In the genomic region with DNA sequence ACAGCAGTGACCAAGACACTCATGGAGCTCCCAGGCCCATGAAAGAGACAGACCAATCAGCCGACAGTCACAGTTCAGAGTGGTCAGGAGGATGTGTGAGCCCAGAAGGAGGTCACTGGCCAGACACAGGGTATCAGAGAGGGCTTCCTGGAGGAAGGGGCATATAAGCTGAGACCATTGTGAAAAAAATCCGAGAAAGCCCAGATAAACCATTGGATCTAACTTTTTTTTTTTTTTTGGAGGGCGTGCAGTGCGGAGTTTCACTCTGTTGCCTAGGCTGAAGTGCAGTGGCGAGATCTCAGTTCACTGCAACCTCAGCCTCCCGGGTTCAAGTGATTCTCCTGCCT, we compare ENCODE assay signal across 2 cellular contexts.
TF ChIP-seq lines count a peak whose summit lies in the region.

No MANE protein-coding gene starts in this region.

TF ChIP-seq in IMR-90, 13 proteins besides CTCF, POLR2A, EP300 and RAD21:
- no peak for TF ChIP-seq MAZ (IDR thresholded peaks at IDR 0.05; ENCODE audit: borderline replicate concordance, low read depth, low read length)
- TF ChIP-seq, protein P1, sequence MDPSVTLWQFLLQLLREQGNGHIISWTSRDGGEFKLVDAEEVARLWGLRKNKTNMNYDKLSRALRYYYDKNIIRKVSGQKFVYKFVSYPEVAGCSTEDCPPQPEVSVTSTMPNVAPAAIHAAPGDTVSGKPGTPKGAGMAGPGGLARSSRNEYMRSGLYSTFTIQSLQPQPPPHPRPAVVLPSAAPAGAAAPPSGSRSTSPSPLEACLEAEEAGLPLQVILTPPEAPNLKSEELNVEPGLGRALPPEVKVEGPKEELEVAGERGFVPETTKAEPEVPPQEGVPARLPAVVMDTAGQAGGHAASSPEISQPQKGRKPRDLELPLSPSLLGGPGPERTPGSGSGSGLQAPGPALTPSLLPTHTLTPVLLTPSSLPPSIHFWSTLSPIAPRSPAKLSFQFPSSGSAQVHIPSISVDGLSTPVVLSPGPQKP (IDR thresholded peaks at IDR 0.05; ENCODE audit: borderline replicate concordance, low read depth, low read length), result no peak
- TF ChIP-seq CHD1 (IDR thresholded peaks at IDR 0.05; ENCODE audit: low read depth, low read length), result no peak
- TF ChIP-seq NFE2L2 (IDR thresholded peaks at IDR 0.05; ENCODE audit: low read depth, low read length), result no peak
- no peak for TF ChIP-seq FOS (IDR thresholded peaks at IDR 0.05; ENCODE audit: low read depth, low read length)
- no peak for TF ChIP-seq RCOR1 (IDR thresholded peaks at IDR 0.05; ENCODE audit: insufficient replicate concordance, low read length)
- TF ChIP-seq CEBPB (IDR thresholded peaks at IDR 0.05; ENCODE audit: low read depth, low read length), result no peak
- TF ChIP-seq MAFK (IDR thresholded peaks at IDR 0.05; ENCODE audit: low read depth, low read length), result no peak
- no peak for TF ChIP-seq RFX5 (IDR thresholded peaks at IDR 0.05; ENCODE audit: low read depth, low read length)
- no peak for TF ChIP-seq MXI1 (IDR thresholded peaks at IDR 0.05; ENCODE audit: borderline replicate concordance, low read depth, low read length)

TF ChIP-seq in liver, 16 proteins besides CTCF, POLR2A, EP300 and RAD21:
- TF ChIP-seq EGR1 (IDR thresholded peaks at IDR 0.05; ENCODE audit: low read depth in 2 of 2) (no peak), TAF1 (conservative IDR thresholded peaks at IDR 0.05) (peak; percentile 3), NR2F2 (IDR thresholded peaks at IDR 0.05) (no peak)
TF ChIP-seq in liver: peak in this region for 1.
